Comparison of ENCODE assay signal across 12 cellular contexts in genomic region chr15:57462391-57462790, GRCh38.
DNase-seq lines count a peak whose midpoint lies in the region; ATAC-seq and TF ChIP-seq lines count a peak whose summit lies in the region.
"Had no signal": no experiment of that assay in that cellular context is flagged by ENCODE, and none has a peak within 500 bp of the region (broad histone marks: within the 10 kb centered on the region; RNA-seq: fewer than 3 reads in every experiment).

No MANE protein-coding gene starts in this region.

- no peak overlapping the region for H3K14ac ChIP-seq in mesenchymal stem cell (ENCODE audit: low read length in 2 of 2)

- no peak for ATAC-seq in GM21515 (IDR thresholded peaks at IDR 0.05; ENCODE audit: unreplicated experiment)

- H2BK5ac ChIP-seq in mesenchymal stem cell (ENCODE audit: low read depth, low read length, poor library complexity, severe bottlenecking), result no peak overlapping the region

- H4K8ac ChIP-seq in mesenchymal stem cell (ENCODE audit: low read length), result no peak overlapping the region

- H3K9ac ChIP-seq in mesenchymal stem cell (ENCODE audit: low read length), result peak overlapping the region; percentile 21

- H3K4ac ChIP-seq in mesenchymal stem cell (ENCODE audit: low read depth in 1 of 2, low read length in 2 of 2), result no peak overlapping the region

- H3K4me3 ChIP-seq in BJ (ENCODE audit: low read depth, low read length), result no peak overlapping the region
- H3K4me3 ChIP-seq in mesenchymal stem cell (ENCODE audit: insufficient read depth in 1 of 2, low read depth in 1 of 2, low read length in 2 of 2), result no peak overlapping the region
- H3K4me3 ChIP-seq in PC-9, result no peak overlapping the region

- POLR2A ChIA-PET in BJ (lab: Charles Lee) (no interaction called here), PC-9 (lab: Charles Lee; ENCODE audit: unreplicated experiment) (no interaction called here)

- no peaks in the 10 kb centered on the region for H3K9me2 ChIP-seq in PC-9 (ENCODE audit: insufficient read depth)

- intact Hi-C loops in PC-9 (cut with micrococcal nuclease; ENCODE audit: unreplicated experiment), result no loop called here

- WGBS in mesenchymal stem cell, result 55% methylated on average over 1 of the region's 2 CpGs

- peaks cover 14% of the 10 kb centered on the region for H3K79me1 ChIP-seq in mesenchymal stem cell (replicated peaks; ENCODE audit: low read length, poor library complexity, severe bottlenecking)

- H3K4me1 ChIP-seq in mesenchymal stem cell (ENCODE audit: control insufficient read depth, insufficient read depth, low read depth, low read length) (no peaks in the 10 kb centered on the region), PC-9 (replicated peaks; ENCODE audit: insufficient read depth) (peaks cover 21% of the 10 kb centered on the region)

- no peak overlapping the region for H2AK5ac ChIP-seq in mesenchymal stem cell (ENCODE audit: low read length, severe bottlenecking)

- H2BK120ac ChIP-seq in mesenchymal stem cell (ENCODE audit: low read depth, low read length), result no peak overlapping the region

- no peaks in the 10 kb centered on the region for H3K79me2 ChIP-seq in PC-9 (ENCODE audit: low read depth)

- no peak overlapping the region for H3K23ac ChIP-seq in mesenchymal stem cell (ENCODE audit: low read length in 2 of 2)

- H3K9me3 ChIP-seq in mesenchymal stem cell (ENCODE audit: control insufficient read depth, low read length) (no peaks in the 10 kb centered on the region), PC-9 (ENCODE audit: insufficient read depth, low read depth) (no peaks in the 10 kb centered on the region)

- no peak overlapping the region for H2BK12ac ChIP-seq in mesenchymal stem cell (ENCODE audit: low read length in 2 of 2)

- peak overlapping the region; percentile 79 for H3K27ac ChIP-seq in caudate nucleus (ENCODE audit: low read depth, low read length)
- H3K27ac ChIP-seq in mesenchymal stem cell (ENCODE audit: low read length, poor library complexity, severe bottlenecking), result no peak overlapping the region
- H3K27ac ChIP-seq in PC-9, result no peak overlapping the region

- H4K20me1 ChIP-seq in PC-9 (ENCODE audit: insufficient read depth), result no peaks in the 10 kb centered on the region

- no peaks in the 10 kb centered on the region for H3K36me3 ChIP-seq in BJ (ENCODE audit: control insufficient read depth, insufficient read depth, low read length)
- H3K36me3 ChIP-seq in mesenchymal stem cell (ENCODE audit: control insufficient read depth in 1 of 2, insufficient read depth in 2 of 2, low read depth in 1 of 2, low read length in 2 of 2), result peaks cover 0 to 31% of the 10 kb centered on the region in 2 experiments
- no peaks in the 10 kb centered on the region for H3K36me3 ChIP-seq in PC-9 (ENCODE audit: low read depth)

- TF ChIP-seq CTCF in BJ (IDR thresholded peaks at IDR 0.05; ENCODE audit: insufficient read depth, low read depth, low read length), result peak; percentile 38
- no peak; the same call in 1 of the 2 replicates for TF ChIP-seq CTCF in PC-9 (conservative IDR thresholded peaks at IDR 0.05)

- H3K18ac ChIP-seq in mesenchymal stem cell (ENCODE audit: low read depth in 1 of 2, low read length in 2 of 2), result no peak overlapping the region

- no peak overlapping the region for H4K91ac ChIP-seq in mesenchymal stem cell (ENCODE audit: low read length)

- DNase-seq in BJ (ENCODE audit: low read depth) (no peak), Kasumi-1 (lab: John Stamatoyannopoulos, UW) (peak; percentile 19 to 32), caudate nucleus (lab: John Stamatoyannopoulos, UW) (no peak), mesenchymal stem cell (no peak), SKM-1 treated with dmso at 0.1 percent for 144 hours (lab: John Stamatoyannopoulos, UW; ENCODE audit: unreplicated experiment) (no peak), NCI-H2107 (lab: John Stamatoyannopoulos, UW) (no peak), PC-9 (no peak)
- DNase-seq: aorta, foreskin melanocyte, NCI-H748 treated with DMSO at 0.1 percent for 48 hours, T-helper 9 cell had no signal

- CTCF ChIA-PET in BJ (lab: Yijun Ruan, JAX), result interaction anchor here (0.7 to 3.8 kb wide), 4 partner anchors 66 to 123 kb away, joined by 3 to 15 read pairs (median 7); no protein-coding TSS in a partner anchor
- CTCF ChIA-PET in PC-9 (lab: Charles Lee), result no interaction called here

- H3K4me2 ChIP-seq in mesenchymal stem cell (ENCODE audit: low read length, poor library complexity, severe bottlenecking) (no peak overlapping the region), PC-9 (no peak overlapping the region)

- H2BK15ac ChIP-seq in mesenchymal stem cell (ENCODE audit: low read depth, poor library complexity, severe bottlenecking), result no peak overlapping the region

- no peak overlapping the region for H2AFZ ChIP-seq in mesenchymal stem cell (ENCODE audit: low read depth, low read length)
- no peak overlapping the region for H2AFZ ChIP-seq in PC-9

- H3F3A ChIP-seq in PC-9 (ENCODE audit: insufficient read depth, low read depth), result peaks cover 6% of the 10 kb centered on the region; the same call in 1 of the 2 replicates

- BruUV-seq in PC-9 (replicated peaks; lab: Mats Ljungman, UMichigan), result no TSS peak

- H3K27me3 ChIP-seq in BJ (ENCODE audit: control insufficient read depth, insufficient read depth, low read length) (peaks cover 4% of the 10 kb centered on the region; the same call in 1 of the 2 replicates), mesenchymal stem cell (ENCODE audit: control insufficient read depth in 1 of 2, insufficient read depth in 1 of 2, low read length in 2 of 2) (peaks cover 0 to 9% of the 10 kb centered on the region in 2 experiments), PC-9 (ENCODE audit: insufficient read depth, low read depth) (no peaks in the 10 kb centered on the region)

Comparison
In these comparisons a context has a peak if more than half of its experiments do, and no peak if none do; other contexts are left out.
1. DNase-seq: peak in Kasumi-1 (2 of 2); none in BJ (single experiment), caudate nucleus (0 of 61), mesenchymal stem cell (single experiment), SKM-1 treated with dmso at 0.1 percent for 144 hours (single experiment), NCI-H2107 (single experiment) and PC-9 (0 of 2).